7 cellular contexts compared by ENCODE assay signal in the genomic region with DNA sequence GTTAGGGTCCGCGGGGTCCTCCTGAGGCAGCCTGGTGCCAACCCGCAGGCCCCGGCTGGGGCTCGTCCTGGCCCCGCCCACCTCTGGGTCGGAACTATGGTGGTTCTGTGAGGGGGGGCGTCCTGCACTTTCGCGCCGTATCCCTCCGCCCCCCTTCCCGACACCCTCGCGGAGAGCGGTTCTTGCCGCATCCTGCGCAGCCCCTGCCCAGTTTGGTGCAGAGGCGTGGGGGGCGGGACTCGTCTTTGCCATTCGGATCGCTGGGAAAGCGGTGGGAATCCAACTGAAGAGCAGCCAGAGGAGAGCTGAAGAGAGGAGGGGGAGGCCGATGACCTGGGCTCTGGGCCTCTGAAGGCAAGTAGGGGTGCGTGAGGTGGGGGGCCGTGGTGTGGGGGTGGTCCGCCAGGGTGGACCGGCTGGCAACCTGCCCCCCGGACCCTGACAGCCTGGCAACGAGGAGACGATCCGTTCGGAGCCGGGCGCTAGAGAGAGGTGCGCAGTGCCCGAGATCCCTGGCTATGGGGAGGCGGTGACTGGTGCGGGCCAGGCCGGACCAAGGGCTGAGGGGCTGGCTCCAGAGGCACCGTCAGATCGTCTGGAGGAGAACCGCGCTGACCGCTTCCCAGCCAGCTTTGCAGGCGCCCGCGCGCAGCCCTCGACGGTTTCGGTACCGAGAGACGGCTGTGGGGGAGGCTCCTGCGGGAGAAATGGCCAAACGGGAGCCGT. TPM values are rescaled to one million over a fixed set of nuclear protein-coding genes. Genes with fewer than 3 reads are reported as not detected.
A peak's percentile ranks its signal among the peaks of the same experiment; 100 is the strongest.
DNase-seq lines count a peak whose midpoint lies in the region; ATAC-seq and TF ChIP-seq lines count a peak whose summit lies in the region.

A gene with protein sequence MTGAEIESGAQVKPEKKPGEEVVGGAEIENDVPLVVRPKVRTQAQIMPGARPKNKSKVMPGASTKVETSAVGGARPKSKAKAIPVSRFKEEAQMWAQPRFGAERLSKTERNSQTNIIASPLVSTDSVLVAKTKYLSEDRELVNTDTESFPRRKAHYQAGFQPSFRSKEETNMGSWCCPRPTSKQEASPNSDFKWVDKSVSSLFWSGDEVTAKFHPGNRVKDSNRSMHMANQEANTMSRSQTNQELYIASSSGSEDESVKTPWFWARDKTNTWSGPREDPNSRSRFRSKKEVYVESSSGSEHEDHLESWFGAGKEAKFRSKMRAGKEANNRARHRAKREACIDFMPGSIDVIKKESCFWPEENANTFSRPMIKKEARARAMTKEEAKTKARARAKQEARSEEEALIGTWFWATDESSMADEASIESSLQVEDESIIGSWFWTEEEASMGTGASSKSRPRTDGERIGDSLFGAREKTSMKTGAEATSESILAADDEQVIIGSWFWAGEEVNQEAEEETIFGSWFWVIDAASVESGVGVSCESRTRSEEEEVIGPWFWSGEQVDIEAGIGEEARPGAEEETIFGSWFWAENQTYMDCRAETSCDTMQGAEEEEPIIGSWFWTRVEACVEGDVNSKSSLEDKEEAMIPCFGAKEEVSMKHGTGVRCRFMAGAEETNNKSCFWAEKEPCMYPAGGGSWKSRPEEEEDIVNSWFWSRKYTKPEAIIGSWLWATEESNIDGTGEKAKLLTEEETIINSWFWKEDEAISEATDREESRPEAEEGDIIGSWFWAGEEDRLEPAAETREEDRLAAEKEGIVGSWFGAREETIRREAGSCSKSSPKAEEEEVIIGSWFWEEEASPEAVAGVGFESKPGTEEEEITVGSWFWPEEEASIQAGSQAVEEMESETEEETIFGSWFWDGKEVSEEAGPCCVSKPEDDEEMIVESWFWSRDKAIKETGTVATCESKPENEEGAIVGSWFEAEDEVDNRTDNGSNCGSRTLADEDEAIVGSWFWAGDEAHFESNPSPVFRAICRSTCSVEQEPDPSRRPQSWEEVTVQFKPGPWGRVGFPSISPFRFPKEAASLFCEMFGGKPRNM (N-terminal part only) (plus strand): TSS at position 242 of the 726 bp plus-strand sequence. CDS start 2,431 bp downstream, outside the sequence.

- no peak within 1 kb of the TSS for H3T11ph ChIP-seq in H9 (ENCODE audit: low read length)

- intact Hi-C loops in ascending aorta (cut with DNase I): loop anchor here (2.0 to 10.0 kb wide), 3 partner anchors 51 to 1237 kb away; a partner anchor contains a TSS

- no peaks in the 10 kb centered on the region for H3K27me3 ChIP-seq in H9 (ENCODE audit: insufficient read depth, low read length)
- H3K27me3 ChIP-seq in ascending aorta: no peaks in the 10 kb centered on the region

- no peak within 1 kb of the TSS for H3K23ac ChIP-seq in H9 (ENCODE audit: insufficient read length, low read depth, low read length)

- no peak within 1 kb of the TSS for H2BK15ac ChIP-seq in H9 (ENCODE audit: low read depth, low read length)

- no peak within 1 kb of the TSS for H3K9ac ChIP-seq in H9 (ENCODE audit: extremely low read depth, insufficient read length, low read length)

- no peak within 1 kb of the TSS for H3K27ac ChIP-seq in H9 (ENCODE audit: insufficient read length, low read depth, low read length)
- H3K27ac ChIP-seq in ascending aorta: peak within 1 kb of the TSS; percentile 73 to 75

- no peak for TF ChIP-seq CTCF in H9 (conservative IDR thresholded peaks at IDR 0.05)
- no peak for TF ChIP-seq CTCF in ascending aorta (IDR thresholded peaks at IDR 0.05)

- H3K79me2 ChIP-seq in H9 (ENCODE audit: insufficient read depth, low read length): no peaks in the 10 kb centered on the region

- H2BK12ac ChIP-seq in H9 (ENCODE audit: insufficient read length, low read depth, low read length): no peak within 1 kb of the TSS

- H3K79me1 ChIP-seq in H9 (ENCODE audit: insufficient read depth, low read depth, low read length, poor library complexity, severe bottlenecking): no peaks in the 10 kb centered on the region

- no peak within 1 kb of the TSS for H4K5ac ChIP-seq in H9 (ENCODE audit: insufficient read length, low read depth, low read length)

- no peak within 1 kb of the TSS for H3K4ac ChIP-seq in H9 (ENCODE audit: low read depth, low read length)

- H4K8ac ChIP-seq in H9 (replicated peaks; ENCODE audit: insufficient read length, low read depth, low read length): no peak within 1 kb of the TSS

- H2BK5ac ChIP-seq in H9 (ENCODE audit: insufficient read length, low read length): no peak within 1 kb of the TSS

- H3K9me3 ChIP-seq in H9 (ENCODE audit: control insufficient read depth, low read depth, low read length): peaks cover 49% of the 10 kb centered on the region
- H3K9me3 ChIP-seq in ascending aorta: no peaks in the 10 kb centered on the region

- H3K27me3 Mint-ChIP-seq in H9 (ENCODE audit: low read depth): peaks cover 16% of the 10 kb centered on the region

- no peak within 1 kb of the TSS for H4K91ac ChIP-seq in H9 (ENCODE audit: insufficient read length, low read depth, low read length)

- H2BK20ac ChIP-seq in H9 (ENCODE audit: low read depth, low read length, poor library complexity, severe bottlenecking): no peak within 1 kb of the TSS

- peaks cover 73 to 77% of the 10 kb centered on the region in 2 experiments for H3K9me3 Mint-ChIP-seq in H9

- no CpG with 5 or more reads among the region's 58 CpGs for WGBS in H9 (ENCODE audit: extremely low coverage, insufficient read length, low lambda C conversion rate)

- peaks cover 5 to 6% of the 10 kb centered on the region in 2 experiments; a peak in 3 of 4 replicates for H3K4me1 Mint-ChIP-seq in H9

- no peak within 1 kb of the TSS for H2AFZ ChIP-seq in H9 (ENCODE audit: low read length)

- H3K4me2 ChIP-seq in H9 (ENCODE audit: insufficient read depth, insufficient read length, low read length): peak within 1 kb of the TSS; percentile 86

- ATAC-seq in GM18867 (IDR thresholded peaks at IDR 0.05; ENCODE audit: unreplicated experiment): no peak
- ATAC-seq in HG03045 (IDR thresholded peaks at IDR 0.05; ENCODE audit: unreplicated experiment): no peak

- peak within 1 kb of the TSS; percentile 59 to 72 for H3K4me3 ChIP-seq in ascending aorta

- no peak within 1 kb of the TSS for H2AK5ac ChIP-seq in H9 (ENCODE audit: insufficient read length, low read length)

- H3K18ac ChIP-seq in H9 (ENCODE audit: insufficient read length, low read depth, low read length): no peak within 1 kb of the TSS

- no peaks in the 10 kb centered on the region for H3K36me3 ChIP-seq in ascending aorta

- no peaks in the 10 kb centered on the region for H4K20me1 ChIP-seq in H9 (ENCODE audit: control insufficient read depth, insufficient read depth, insufficient read length)

- DNase-seq in H9: peak; percentile 61
- DNase-seq in T follicular helper cell (ENCODE audit: low read depth): peak; percentile 61
- peak in 1 of 2 donors; percentile 77 for DNase-seq in ascending aorta (ENCODE audit: low spot score in 2 of 2)
- peak; percentile 29 to 34 for DNase-seq in hippocampal formation (lab: John Stamatoyannopoulos, UW)
- peak; percentile 82 for DNase-seq in retina

- H3K56ac ChIP-seq in H9 (ENCODE audit: insufficient read length, low read depth, low read length): no peak within 1 kb of the TSS

- H3K27ac Mint-ChIP-seq in H9: no peak within 1 kb of the TSS; a peak in 1 of 7 replicates

- H3K36me3 Mint-ChIP-seq in H9 (ENCODE audit: insufficient read depth in 1 of 3, low read depth in 3 of 3): peaks cover 10 to 22% (median 12%) of the 10 kb centered on the region in 3 experiments; a peak in 6 of 7 replicates

- peak within 1 kb of the TSS; percentile 79 to 89 for H3K4me3 Mint-ChIP-seq in H9

- peak within 1 kb of the TSS; percentile 36; the same call in 1 of the 2 replicates for H3K14ac ChIP-seq in H9 (ENCODE audit: insufficient read depth, low read length)

- H2BK120ac ChIP-seq in H9 (ENCODE audit: low read depth, low read length, poor library complexity, severe bottlenecking): no peak within 1 kb of the TSS

- peaks cover 8% of the 10 kb centered on the region for H3K23me2 ChIP-seq in H9 (ENCODE audit: insufficient read length, low read depth, low read length, poor library complexity, severe bottlenecking)

- H3K4me1 ChIP-seq in H9 (ENCODE audit: insufficient read depth, low read length) (no peaks in the 10 kb centered on the region), ascending aorta (no peaks in the 10 kb centered on the region)

RNA-seq across cellular contexts. Expression of the gene that starts here (rescaled TPM):
- total RNA-seq in H9 (2021): 2.4 and 3.2 TPM in 2 replicates
- 0.85 TPM for total RNA-seq in ascending aorta
